In the genomic region with DNA sequence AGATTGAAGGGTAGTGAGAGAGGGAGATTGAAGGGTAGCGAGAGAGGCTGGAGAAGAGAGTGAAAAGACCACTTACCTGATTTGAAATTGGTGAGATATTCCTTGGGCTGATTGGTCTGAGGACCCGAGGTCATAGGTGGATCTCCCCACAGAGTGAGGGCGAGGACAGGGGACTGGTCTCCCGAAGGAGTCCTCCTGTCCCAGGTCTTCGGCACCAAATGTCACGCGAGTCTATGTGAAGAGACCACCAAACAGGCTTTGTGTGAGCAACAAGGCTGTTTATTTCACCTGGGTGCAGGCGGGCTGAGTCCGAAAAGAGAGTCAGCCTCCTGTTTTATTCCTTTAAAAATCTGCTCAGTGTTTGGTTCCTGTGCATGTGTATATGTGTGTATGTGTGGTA, we compare ENCODE assay signal across 7 cellular contexts. TPM values are rescaled to one million over a fixed set of nuclear protein-coding genes. Genes with fewer than 3 reads are reported as not detected.
A peak's percentile ranks its signal among the peaks of the same experiment; 100 is the strongest.
DNase-seq lines count a peak whose midpoint lies in the region; ATAC-seq, FAIRE-seq and TF ChIP-seq lines count a peak whose summit lies in the region.
"Not testable (repeated sequence)": the region's sequence is repeated elsewhere in the genome, so short reads cannot be mapped to it uniquely, and the experiment has no call there.

No MANE protein-coding gene starts in this region.

- not testable (repeated sequence) for H3K14ac ChIP-seq in H9 (ENCODE audit: insufficient read depth, low read length)

- not testable (repeated sequence) for H2AK5ac ChIP-seq in H9 (ENCODE audit: insufficient read length, low read length)

- H3K23ac ChIP-seq in H9 (ENCODE audit: insufficient read length, low read depth, low read length) = not testable (repeated sequence)

- H3K4me1 ChIP-seq in H9 (ENCODE audit: insufficient read depth, low read length); kidney (ENCODE audit: control insufficient read depth in 1 of 2, insufficient read depth in 1 of 2, low read depth in 1 of 2, low read length in 2 of 2): not testable (repeated sequence)

- H3K27ac Mint-ChIP-seq in H9 (peak overlapping the region; percentile 3 to 41 (median 8); a peak in 4 of 7 replicates), WTC11 (peak overlapping the region; percentile 45; the same call in 1 of the 2 replicates), mesothelial cell of epicardium (peak overlapping the region; percentile 70), natural killer cell (peak overlapping the region; percentile 6 to 29), progenitor cell of endocrine pancreas (peak overlapping the region; percentile 82)
- peak overlapping the region; percentile 60 for H3K27ac Mint-ChIP-seq in central memory CD8-positive, alpha-beta T cell (ENCODE audit: low read depth)

- FAIRE-seq in kidney (lab: Jason Lieb, UNC) = not testable (repeated sequence)

- H2BK120ac ChIP-seq in H9 (ENCODE audit: low read depth, low read length, poor library complexity, severe bottlenecking) = not testable (repeated sequence)

- not testable (repeated sequence) for H3K23me2 ChIP-seq in H9 (ENCODE audit: insufficient read length, low read depth, low read length, poor library complexity, severe bottlenecking)

- CTCF ChIA-PET in WTC11 (lab: Charles Lee) = not testable (repeated sequence)

- H3K9me3 ChIP-seq in H9 (ENCODE audit: control insufficient read depth, low read depth, low read length); kidney (ENCODE audit: control insufficient read depth in 1 of 2, low read length in 2 of 2): not testable (repeated sequence)

- not testable (repeated sequence) for H3K4me3 ChIP-seq in kidney (ENCODE audit: low read length in 2 of 2)

- H3K4me2 ChIP-seq in H9 (ENCODE audit: insufficient read depth, insufficient read length, low read length) = not testable (repeated sequence)

- not testable (repeated sequence) for H3K18ac ChIP-seq in H9 (ENCODE audit: insufficient read length, low read depth, low read length)

- H2BK5ac ChIP-seq in H9 (ENCODE audit: insufficient read length, low read length) = not testable (repeated sequence)

- not testable (repeated sequence) for H3K9me3 Mint-ChIP-seq in H9; WTC11; central memory CD8-positive, alpha-beta T cell; natural killer cell; progenitor cell of endocrine pancreas (ENCODE audit: low read depth)
- H3K9me3 Mint-ChIP-seq in mesothelial cell of epicardium = peaks cover 12% of the 10 kb centered on the region

- H2BK20ac ChIP-seq in H9 (ENCODE audit: low read depth, low read length, poor library complexity, severe bottlenecking) = not testable (repeated sequence)

- H3K79me2 ChIP-seq in H9 (ENCODE audit: insufficient read depth, low read length) = not testable (repeated sequence)

- not testable (repeated sequence) for H3K56ac ChIP-seq in H9 (ENCODE audit: insufficient read length, low read depth, low read length)

- H3K27ac ChIP-seq in H9 (ENCODE audit: insufficient read length, low read depth, low read length); kidney (ENCODE audit: low read depth in 2 of 2, low read length in 2 of 2): not testable (repeated sequence)

- H3K4me1 Mint-ChIP-seq in H9 (peaks cover 14 to 20% of the 10 kb centered on the region in 2 experiments), WTC11 (peaks cover 27% of the 10 kb centered on the region), mesothelial cell of epicardium (peaks cover 10% of the 10 kb centered on the region), natural killer cell (peaks cover 24 to 46% of the 10 kb centered on the region in 2 donors)
- peaks cover 44% of the 10 kb centered on the region for H3K4me1 Mint-ChIP-seq in central memory CD8-positive, alpha-beta T cell
- H3K4me1 Mint-ChIP-seq in progenitor cell of endocrine pancreas (ENCODE audit: low read depth) = not testable (repeated sequence)

- H3K9ac ChIP-seq in H9 (ENCODE audit: extremely low read depth, insufficient read length, low read length); kidney (ENCODE audit: low read length in 2 of 2): not testable (repeated sequence)

- not testable (repeated sequence) for H3K27me3 Mint-ChIP-seq in H9 (ENCODE audit: low read depth); WTC11 (ENCODE audit: low read depth); central memory CD8-positive, alpha-beta T cell; mesothelial cell of epicardium (ENCODE audit: low read depth); natural killer cell (ENCODE audit: low read depth in 2 of 2); progenitor cell of endocrine pancreas

- not testable (repeated sequence) for H2BK12ac ChIP-seq in H9 (ENCODE audit: insufficient read length, low read depth, low read length)

- H3K36me3 Mint-ChIP-seq in H9 (ENCODE audit: insufficient read depth in 1 of 3, low read depth in 3 of 3); WTC11; mesothelial cell of epicardium; natural killer cell; progenitor cell of endocrine pancreas (ENCODE audit: insufficient read depth): not testable (repeated sequence)
- H3K36me3 Mint-ChIP-seq in central memory CD8-positive, alpha-beta T cell (ENCODE audit: insufficient read depth) = peaks cover 11% of the 10 kb centered on the region

- H2BK15ac ChIP-seq in H9 (ENCODE audit: low read depth, low read length) = not testable (repeated sequence)

- H4K5ac ChIP-seq in H9 (ENCODE audit: insufficient read length, low read depth, low read length) = not testable (repeated sequence)

- H3K4ac ChIP-seq in H9 (ENCODE audit: low read depth, low read length) = not testable (repeated sequence)

- H3K4me3 Mint-ChIP-seq in H9; WTC11; mesothelial cell of epicardium; natural killer cell; progenitor cell of endocrine pancreas (ENCODE audit: low read depth): not testable (repeated sequence)
- H3K4me3 Mint-ChIP-seq in central memory CD8-positive, alpha-beta T cell = peak overlapping the region; percentile 10

- POLR2A ChIA-PET in WTC11 (lab: Charles Lee) = not testable (repeated sequence)

- intact Hi-C loops in kidney (cut with DNase I) = not testable (repeated sequence)
- intact Hi-C loops in natural killer cell (cut with micrococcal nuclease) = loop anchor here (10.0 kb wide), 2 partner anchors 173 to 903 kb away; no protein-coding TSS in a partner anchor

- H3T11ph ChIP-seq in H9 (ENCODE audit: low read length) = not testable (repeated sequence)

- WGBS in H9 (ENCODE audit: extremely low coverage, insufficient read length, low lambda C conversion rate) = no CpG with 5 or more reads among the region's 9 CpGs

- not testable (repeated sequence) for ATAC-seq in WTC11; central memory CD8-positive, alpha-beta T cell (replicated peaks; ENCODE audit: extremely low read depth, poor library complexity, severe bottlenecking); natural killer cell

- not testable (repeated sequence) for H3K36me3 ChIP-seq in kidney (ENCODE audit: control insufficient read depth in 1 of 2, insufficient read depth in 2 of 2, low read length in 2 of 2)

- H3K79me1 ChIP-seq in H9 (ENCODE audit: insufficient read depth, low read depth, low read length, poor library complexity, severe bottlenecking) = not testable (repeated sequence)

- H4K91ac ChIP-seq in H9 (ENCODE audit: insufficient read length, low read depth, low read length) = not testable (repeated sequence)

- DNase-seq in H9; WTC11 (ENCODE audit: low spot score); central memory CD8-positive, alpha-beta T cell (ENCODE audit: low spot score in 2 of 2); mesothelial cell of epicardium (ENCODE audit: low spot score in 2 of 2, unreplicated experiment in 2 of 2); natural killer cell; progenitor cell of endocrine pancreas (ENCODE audit: low spot score, unreplicated experiment): not testable (repeated sequence)
- DNase-seq in kidney = peak; percentile 31

- TF ChIP-seq CTCF in H9 (conservative IDR thresholded peaks at IDR 0.05); WTC11 (IDR thresholded peaks at IDR 0.05); kidney (IDR thresholded peaks at IDR 0.05; ENCODE audit: borderline replicate concordance, extremely low read depth, insufficient read depth); mesothelial cell of epicardium (IDR thresholded peaks at IDR 0.05; ENCODE audit: unreplicated experiment); natural killer cell (IDR thresholded peaks at IDR 0.05); progenitor cell of endocrine pancreas (IDR thresholded peaks at IDR 0.05; ENCODE audit: unreplicated experiment): not testable (repeated sequence)

- H3K27me3 ChIP-seq in H9 (ENCODE audit: insufficient read depth, low read length) = not testable (repeated sequence)

- not testable (repeated sequence) for H2AFZ ChIP-seq in H9 (ENCODE audit: low read length)

- H4K8ac ChIP-seq in H9 (replicated peaks; ENCODE audit: insufficient read length, low read depth, low read length) = not testable (repeated sequence)

- not testable (repeated sequence) for H4K20me1 ChIP-seq in H9 (ENCODE audit: control insufficient read depth, insufficient read depth, insufficient read length)

RNA-seq across cellular contexts. Expression of a gene that starts 48.7 kb away (rescaled TPM):
- total RNA-seq in H9 (2021) = 34.4 and 34.8 TPM in 2 replicates
- total RNA-seq in WTC11 (2021) = 45.0 to 52.0 TPM (median 49.3 TPM) in 3 replicates
- total RNA-seq in kidney = 85.8 TPM
- 8.1 TPM for polyA plus RNA-seq in kidney (ENCODE audit: insufficient read depth, low read depth, low replicate concordance)
- 90.3 to 95.1 TPM (median 90.4 TPM) in 3 replicates for total RNA-seq in mesothelial cell of epicardium
- 10 to 100 TPM; 80.0 to 87.1 (median 83.4) TPM for total RNA-seq in natural killer cell
- 54.1 and 61.2 TPM in 2 replicates for total RNA-seq in progenitor cell of endocrine pancreas

Comparison
In these comparisons a context has a peak if more than half of its experiments do, and no peak if none do; other contexts are left out.
1. H3K27ac Mint-ChIP-seq: peak in every context shown above with its lines; median percentile 82 in progenitor cell of endocrine pancreas; 70 in mesothelial cell of epicardium; 60 in central memory CD8-positive, alpha-beta T cell; 45 in WTC11; 18 in natural killer cell; 8 in H9.